ENCODE assay signal across 1 cellular context in the genomic region with DNA sequence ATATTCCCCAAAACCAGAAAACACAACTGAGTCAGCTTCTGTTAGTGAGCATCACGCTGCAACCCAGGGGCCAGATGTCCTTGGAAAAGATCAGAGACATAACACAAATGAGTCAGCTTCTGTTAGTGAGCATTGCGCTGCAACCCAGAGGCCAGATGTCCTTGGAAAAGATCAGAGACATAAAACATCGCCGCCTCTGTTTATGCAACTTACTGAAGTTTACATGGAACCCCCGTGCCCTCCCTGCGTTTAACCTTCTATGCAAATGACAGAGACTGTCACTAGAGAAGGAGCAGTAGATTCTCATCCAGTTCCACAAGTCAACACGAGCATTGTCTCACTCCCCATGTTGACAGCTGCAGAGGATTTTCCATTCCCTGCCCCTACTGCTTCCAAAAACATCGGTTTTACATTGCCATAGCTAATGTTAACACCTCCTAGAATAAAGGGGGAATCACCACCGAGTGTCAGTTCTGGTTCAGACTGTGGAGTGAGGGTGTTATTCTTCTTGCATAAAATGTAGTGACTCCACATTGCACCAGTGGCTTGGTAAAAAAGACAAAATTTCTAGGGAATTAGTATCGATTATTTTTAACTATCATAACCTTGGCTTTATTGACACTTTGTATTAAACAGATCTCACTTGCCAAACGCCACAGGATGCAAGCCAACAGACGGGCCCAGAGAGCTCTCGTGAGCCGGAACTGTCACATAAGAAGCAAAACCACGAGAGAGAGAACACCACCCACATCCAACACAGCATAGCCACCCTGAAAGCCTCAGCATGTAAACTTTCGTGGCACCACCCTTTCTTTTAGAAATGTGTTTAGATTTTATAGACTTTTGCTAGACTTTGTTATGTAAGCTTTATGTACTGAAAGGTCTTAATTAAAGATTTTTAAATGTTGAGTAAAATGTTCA.
TF ChIP-seq lines count a peak whose summit lies in the region.

No MANE protein-coding gene starts in this region.

TF ChIP-seq in HepG2, 621 proteins besides CTCF, POLR2A, EP300 and RAD21 (continued from another document and continues in another):
- TF ChIP-seq, protein P1, sequence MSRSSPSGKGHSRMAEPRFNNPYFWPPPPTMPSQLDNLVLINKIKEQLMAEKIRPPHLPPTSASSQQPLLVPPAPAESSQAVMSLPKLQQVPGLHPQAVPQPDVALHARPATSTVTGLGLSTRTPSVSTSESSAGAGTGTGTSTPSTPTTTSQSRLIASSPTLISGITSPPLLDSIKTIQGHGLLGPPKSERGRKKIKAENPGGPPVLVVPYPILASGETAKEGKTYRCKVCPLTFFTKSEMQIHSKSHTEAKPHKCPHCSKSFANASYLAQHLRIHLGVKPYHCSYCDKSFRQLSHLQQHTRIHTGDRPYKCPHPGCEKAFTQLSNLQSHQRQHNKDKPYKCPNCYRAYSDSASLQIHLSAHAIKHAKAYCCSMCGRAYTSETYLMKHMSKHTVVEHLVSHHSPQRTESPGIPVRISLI (CRISPR knock-in tag; IDR thresholded peaks at IDR 0.05; ENCODE audit: borderline replicate concordance), result peak; percentile 40; the same call in 1 of the 2 replicates
- no peak for TF ChIP-seq NFYC (CRISPR knock-in tag; IDR thresholded peaks at IDR 0.05)
- TF ChIP-seq, protein P2, sequence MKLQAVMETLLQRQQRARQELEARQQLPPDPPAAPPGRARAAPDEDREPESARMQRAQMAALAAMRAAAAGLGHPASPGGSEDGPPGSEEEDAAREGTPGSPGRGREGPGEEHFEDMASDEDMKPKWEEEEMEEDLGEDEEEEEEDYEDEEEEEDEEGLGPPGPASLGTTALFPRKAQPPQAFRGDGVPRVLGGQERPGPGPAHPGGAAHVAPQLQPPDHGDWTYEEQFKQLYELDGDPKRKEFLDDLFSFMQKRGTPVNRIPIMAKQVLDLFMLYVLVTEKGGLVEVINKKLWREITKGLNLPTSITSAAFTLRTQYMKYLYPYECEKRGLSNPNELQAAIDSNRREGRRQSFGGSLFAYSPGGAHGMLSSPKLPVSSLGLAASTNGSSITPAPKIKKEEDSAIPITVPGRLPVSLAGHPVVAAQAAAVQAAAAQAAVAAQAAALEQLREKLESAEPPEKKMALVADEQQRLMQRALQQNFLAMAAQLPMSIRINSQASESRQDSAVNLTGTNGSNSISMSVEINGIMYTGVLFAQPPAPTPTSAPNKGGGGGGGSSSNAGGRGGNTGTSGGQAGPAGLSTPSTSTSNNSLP (IDR thresholded peaks at IDR 0.05; ENCODE audit: low read depth, low read length), result peak; percentile 85
- TF ChIP-seq, protein P3, sequence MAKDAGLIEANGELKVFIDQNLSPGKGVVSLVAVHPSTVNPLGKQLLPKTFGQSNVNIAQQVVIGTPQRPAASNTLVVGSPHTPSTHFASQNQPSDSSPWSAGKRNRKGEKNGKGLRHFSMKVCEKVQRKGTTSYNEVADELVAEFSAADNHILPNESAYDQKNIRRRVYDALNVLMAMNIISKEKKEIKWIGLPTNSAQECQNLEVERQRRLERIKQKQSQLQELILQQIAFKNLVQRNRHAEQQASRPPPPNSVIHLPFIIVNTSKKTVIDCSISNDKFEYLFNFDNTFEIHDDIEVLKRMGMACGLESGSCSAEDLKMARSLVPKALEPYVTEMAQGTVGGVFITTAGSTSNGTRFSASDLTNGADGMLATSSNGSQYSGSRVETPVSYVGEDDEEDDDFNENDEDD (CRISPR knock-in tag; IDR thresholded peaks at IDR 0.05; ENCODE audit: borderline replicate concordance), result no peak
- TF ChIP-seq SOX13 (IDR thresholded peaks at IDR 0.05), result peak; percentile 85
- peak in 1 of 2 experiments; percentile 93; a peak in 2 of 4 replicates for TF ChIP-seq SOX13 (CRISPR knock-in tag; conservative IDR thresholded peaks at IDR 0.05 in 1 of 2, IDR thresholded peaks at IDR 0.05 in 1 of 2)
- TF ChIP-seq ZNF17 (CRISPR knock-in tag; IDR thresholded peaks at IDR 0.05), result no peak
- TF ChIP-seq TMF1 (CRISPR knock-in tag; IDR thresholded peaks at IDR 0.05; ENCODE audit: low read depth), result no peak
- TF ChIP-seq NCOA1 (CRISPR knock-in tag; IDR thresholded peaks at IDR 0.05), result peak; percentile 92; the same call in 1 of the 2 replicates
- no peak for TF ChIP-seq ZNF773 (CRISPR knock-in tag; IDR thresholded peaks at IDR 0.05; ENCODE audit: borderline replicate concordance)
- TF ChIP-seq CBX5 (CRISPR knock-in tag; IDR thresholded peaks at IDR 0.05; ENCODE audit: borderline replicate concordance), result peak; percentile 66; the same call in 1 of the 2 replicates
- peak; percentile 66; the same call in 1 of the 2 replicates for TF ChIP-seq NKX3-1 (CRISPR knock-in tag; IDR thresholded peaks at IDR 0.05)
- no peak for TF ChIP-seq ZNF44 (CRISPR knock-in tag; IDR thresholded peaks at IDR 0.05)
- TF ChIP-seq, protein P4, sequence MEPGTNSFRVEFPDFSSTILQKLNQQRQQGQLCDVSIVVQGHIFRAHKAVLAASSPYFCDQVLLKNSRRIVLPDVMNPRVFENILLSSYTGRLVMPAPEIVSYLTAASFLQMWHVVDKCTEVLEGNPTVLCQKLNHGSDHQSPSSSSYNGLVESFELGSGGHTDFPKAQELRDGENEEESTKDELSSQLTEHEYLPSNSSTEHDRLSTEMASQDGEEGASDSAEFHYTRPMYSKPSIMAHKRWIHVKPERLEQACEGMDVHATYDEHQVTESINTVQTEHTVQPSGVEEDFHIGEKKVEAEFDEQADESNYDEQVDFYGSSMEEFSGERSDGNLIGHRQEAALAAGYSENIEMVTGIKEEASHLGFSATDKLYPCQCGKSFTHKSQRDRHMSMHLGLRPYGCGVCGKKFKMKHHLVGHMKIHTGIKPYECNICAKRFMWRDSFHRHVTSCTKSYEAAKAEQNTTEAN (CRISPR knock-in tag; conservative IDR thresholded peaks at IDR 0.05), result peak; percentile 97
- TF ChIP-seq, protein P5, sequence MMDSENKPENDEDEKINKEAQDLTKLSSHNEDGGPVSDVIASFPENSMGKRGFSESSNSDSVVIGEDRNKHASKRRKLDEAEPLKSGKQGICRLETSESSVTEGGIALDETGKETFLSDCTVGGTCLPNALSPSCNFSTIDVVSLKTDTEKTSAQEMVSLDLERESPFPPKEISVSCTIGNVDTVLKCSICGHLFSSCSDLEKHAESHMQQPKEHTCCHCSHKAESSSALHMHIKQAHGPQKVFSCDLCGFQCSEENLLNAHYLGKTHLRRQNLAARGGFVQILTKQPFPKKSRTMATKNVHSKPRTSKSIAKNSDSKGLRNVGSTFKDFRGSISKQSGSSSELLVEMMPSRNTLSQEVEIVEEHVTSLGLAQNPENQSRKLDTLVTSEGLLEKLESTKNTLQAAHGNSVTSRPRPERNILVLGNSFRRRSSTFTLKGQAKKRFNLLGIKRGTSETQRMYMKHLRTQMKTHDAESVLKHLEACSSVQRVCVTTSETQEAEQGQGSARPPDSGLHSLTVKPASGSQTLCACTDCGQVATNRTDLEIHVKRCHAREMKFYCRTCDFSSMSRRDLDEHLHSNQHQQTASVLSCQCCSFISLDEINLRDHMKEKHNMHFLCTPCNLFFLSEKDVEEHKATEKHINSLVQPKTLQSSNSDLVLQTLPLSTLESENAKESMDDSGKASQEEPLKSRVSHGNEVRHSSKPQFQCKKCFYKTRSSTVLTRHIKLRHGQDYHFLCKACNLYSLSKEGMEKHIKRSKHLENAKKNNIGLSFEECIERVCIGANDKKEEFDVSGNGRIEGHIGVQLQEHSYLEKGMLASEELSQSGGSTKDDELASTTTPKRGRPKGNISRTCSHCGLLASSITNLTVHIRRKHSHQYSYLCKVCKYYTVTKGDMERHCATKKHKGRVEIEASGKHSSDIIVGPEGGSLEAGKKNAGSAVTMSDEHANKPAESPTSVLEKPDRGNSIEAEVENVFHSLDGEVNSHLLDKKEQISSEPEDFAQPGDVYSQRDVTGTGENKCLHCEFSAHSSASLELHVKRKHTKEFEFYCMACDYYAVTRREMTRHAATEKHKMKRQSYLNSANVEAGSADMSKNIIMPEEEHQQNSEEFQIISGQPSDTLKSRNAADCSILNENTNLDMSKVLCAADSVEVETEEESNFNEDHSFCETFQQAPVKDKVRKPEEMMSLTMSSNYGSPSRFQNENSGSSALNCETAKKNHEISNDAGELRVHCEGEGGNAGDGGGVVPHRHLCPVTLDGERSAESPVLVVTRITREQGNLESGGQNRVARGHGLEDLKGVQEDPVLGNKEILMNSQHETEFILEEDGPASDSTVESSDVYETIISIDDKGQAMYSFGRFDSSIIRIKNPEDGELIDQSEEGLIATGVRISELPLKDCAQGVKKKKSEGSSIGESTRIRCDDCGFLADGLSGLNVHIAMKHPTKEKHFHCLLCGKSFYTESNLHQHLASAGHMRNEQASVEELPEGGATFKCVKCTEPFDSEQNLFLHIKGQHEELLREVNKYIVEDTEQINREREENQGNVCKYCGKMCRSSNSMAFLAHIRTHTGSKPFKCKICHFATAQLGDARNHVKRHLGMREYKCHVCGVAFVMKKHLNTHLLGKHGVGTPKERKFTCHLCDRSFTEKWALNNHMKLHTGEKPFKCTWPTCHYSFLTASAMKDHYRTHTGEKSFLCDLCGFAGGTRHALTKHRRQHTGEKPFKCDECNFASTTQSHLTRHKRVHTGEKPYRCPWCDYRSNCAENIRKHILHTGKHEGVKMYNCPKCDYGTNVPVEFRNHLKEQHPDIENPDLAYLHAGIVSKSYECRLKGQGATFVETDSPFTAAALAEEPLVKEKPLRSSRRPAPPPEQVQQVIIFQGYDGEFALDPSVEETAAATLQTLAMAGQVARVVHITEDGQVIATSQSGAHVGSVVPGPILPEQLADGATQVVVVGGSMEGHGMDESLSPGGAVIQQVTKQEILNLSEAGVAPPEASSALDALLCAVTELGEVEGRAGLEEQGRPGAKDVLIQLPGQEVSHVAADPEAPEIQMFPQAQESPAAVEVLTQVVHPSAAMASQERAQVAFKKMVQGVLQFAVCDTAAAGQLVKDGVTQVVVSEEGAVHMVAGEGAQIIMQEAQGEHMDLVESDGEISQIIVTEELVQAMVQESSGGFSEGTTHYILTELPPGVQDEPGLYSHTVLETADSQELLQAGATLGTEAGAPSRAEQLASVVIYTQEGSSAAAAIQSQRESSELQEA (CRISPR knock-in tag; IDR thresholded peaks at IDR 0.05; ENCODE audit: not compliant biosample characterization), result no peak
- TF ChIP-seq, protein P6, sequence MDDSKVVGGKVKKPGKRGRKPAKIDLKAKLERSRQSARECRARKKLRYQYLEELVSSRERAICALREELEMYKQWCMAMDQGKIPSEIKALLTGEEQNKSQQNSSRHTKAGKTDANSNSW (CRISPR knock-in tag; IDR thresholded peaks at IDR 0.05; ENCODE audit: borderline replicate concordance), result no peak
- peak; percentile 70; the same call in 1 of the 2 replicates for TF ChIP-seq BRD4 (CRISPR knock-in tag; IDR thresholded peaks at IDR 0.05)
- TF ChIP-seq, protein P7, sequence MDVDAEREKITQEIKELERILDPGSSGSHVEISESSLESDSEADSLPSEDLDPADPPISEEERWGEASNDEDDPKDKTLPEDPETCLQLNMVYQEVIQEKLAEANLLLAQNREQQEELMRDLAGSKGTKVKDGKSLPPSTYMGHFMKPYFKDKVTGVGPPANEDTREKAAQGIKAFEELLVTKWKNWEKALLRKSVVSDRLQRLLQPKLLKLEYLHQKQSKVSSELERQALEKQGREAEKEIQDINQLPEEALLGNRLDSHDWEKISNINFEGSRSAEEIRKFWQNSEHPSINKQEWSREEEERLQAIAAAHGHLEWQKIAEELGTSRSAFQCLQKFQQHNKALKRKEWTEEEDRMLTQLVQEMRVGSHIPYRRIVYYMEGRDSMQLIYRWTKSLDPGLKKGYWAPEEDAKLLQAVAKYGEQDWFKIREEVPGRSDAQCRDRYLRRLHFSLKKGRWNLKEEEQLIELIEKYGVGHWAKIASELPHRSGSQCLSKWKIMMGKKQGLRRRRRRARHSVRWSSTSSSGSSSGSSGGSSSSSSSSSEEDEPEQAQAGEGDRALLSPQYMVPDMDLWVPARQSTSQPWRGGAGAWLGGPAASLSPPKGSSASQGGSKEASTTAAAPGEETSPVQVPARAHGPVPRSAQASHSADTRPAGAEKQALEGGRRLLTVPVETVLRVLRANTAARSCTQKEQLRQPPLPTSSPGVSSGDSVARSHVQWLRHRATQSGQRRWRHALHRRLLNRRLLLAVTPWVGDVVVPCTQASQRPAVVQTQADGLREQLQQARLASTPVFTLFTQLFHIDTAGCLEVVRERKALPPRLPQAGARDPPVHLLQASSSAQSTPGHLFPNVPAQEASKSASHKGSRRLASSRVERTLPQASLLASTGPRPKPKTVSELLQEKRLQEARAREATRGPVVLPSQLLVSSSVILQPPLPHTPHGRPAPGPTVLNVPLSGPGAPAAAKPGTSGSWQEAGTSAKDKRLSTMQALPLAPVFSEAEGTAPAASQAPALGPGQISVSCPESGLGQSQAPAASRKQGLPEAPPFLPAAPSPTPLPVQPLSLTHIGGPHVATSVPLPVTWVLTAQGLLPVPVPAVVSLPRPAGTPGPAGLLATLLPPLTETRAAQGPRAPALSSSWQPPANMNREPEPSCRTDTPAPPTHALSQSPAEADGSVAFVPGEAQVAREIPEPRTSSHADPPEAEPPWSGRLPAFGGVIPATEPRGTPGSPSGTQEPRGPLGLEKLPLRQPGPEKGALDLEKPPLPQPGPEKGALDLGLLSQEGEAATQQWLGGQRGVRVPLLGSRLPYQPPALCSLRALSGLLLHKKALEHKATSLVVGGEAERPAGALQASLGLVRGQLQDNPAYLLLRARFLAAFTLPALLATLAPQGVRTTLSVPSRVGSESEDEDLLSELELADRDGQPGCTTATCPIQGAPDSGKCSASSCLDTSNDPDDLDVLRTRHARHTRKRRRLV (CRISPR knock-in tag; IDR thresholded peaks at IDR 0.05), result peak; percentile 81; the same call in 1 of the 2 replicates
- TF ChIP-seq ZC3H13 (CRISPR knock-in tag; IDR thresholded peaks at IDR 0.05), result peak; percentile 39; the same call in 1 of the 2 replicates
- no peak for TF ChIP-seq PHB2 (IDR thresholded peaks at IDR 0.05; ENCODE audit: partially characterized antibody)
- TF ChIP-seq, protein P8, sequence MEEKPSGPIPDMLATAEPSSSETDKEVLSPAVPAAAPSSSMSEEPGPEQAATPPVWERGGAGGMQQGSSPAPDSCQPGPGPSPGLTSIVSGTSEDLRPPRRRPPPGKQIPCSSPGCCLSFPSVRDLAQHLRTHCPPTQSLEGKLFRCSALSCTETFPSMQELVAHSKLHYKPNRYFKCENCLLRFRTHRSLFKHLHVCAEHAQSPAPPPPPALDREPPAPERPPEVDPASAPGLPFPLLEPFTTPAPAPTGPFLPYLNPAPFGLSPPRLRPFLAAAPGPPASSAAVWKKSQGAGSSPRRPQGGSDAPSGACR (CRISPR knock-in tag; IDR thresholded peaks at IDR 0.05), result peak; percentile 88
- no peak for TF ChIP-seq ZNF550 (CRISPR knock-in tag; IDR thresholded peaks at IDR 0.05; ENCODE audit: borderline replicate concordance)
- no peak for TF ChIP-seq PAWR (CRISPR knock-in tag; IDR thresholded peaks at IDR 0.05; ENCODE audit: borderline replicate concordance)
- TF ChIP-seq, protein P9, sequence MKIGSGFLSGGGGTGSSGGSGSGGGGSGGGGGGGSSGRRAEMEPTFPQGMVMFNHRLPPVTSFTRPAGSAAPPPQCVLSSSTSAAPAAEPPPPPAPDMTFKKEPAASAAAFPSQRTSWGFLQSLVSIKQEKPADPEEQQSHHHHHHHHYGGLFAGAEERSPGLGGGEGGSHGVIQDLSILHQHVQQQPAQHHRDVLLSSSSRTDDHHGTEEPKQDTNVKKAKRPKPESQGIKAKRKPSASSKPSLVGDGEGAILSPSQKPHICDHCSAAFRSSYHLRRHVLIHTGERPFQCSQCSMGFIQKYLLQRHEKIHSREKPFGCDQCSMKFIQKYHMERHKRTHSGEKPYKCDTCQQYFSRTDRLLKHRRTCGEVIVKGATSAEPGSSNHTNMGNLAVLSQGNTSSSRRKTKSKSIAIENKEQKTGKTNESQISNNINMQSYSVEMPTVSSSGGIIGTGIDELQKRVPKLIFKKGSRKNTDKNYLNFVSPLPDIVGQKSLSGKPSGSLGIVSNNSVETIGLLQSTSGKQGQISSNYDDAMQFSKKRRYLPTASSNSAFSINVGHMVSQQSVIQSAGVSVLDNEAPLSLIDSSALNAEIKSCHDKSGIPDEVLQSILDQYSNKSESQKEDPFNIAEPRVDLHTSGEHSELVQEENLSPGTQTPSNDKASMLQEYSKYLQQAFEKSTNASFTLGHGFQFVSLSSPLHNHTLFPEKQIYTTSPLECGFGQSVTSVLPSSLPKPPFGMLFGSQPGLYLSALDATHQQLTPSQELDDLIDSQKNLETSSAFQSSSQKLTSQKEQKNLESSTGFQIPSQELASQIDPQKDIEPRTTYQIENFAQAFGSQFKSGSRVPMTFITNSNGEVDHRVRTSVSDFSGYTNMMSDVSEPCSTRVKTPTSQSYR (CRISPR knock-in tag; IDR thresholded peaks at IDR 0.05; ENCODE audit: borderline replicate concordance), result peak; percentile 41; the same call in 1 of the 2 replicates
- TF ChIP-seq ZNF383 (CRISPR knock-in tag; IDR thresholded peaks at IDR 0.05; ENCODE audit: borderline replicate concordance), result no peak
